ENCODE assay signal across 19 cellular contexts in the genomic region with DNA sequence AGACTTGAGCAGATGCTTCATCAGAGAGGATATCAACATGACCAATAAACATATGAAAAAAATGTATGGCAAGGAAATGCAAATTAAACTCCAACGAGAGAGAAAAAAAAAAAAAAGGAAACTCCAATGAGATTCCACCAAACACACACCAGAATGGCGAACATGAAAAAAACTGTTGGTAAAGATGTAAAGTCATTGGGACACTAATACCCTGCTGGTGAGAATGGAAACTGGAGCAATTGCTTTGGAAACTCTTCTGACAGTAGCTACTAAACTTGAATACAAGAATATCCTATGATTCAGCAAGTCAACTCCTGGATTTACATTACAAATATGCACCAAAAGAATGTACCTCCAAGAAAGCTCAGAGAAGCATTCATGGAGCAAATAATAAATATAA.
A peak's percentile ranks its signal among the peaks of the same experiment; 100 is the strongest.
DNase-seq lines count a peak whose midpoint lies in the region; ATAC-seq and TF ChIP-seq lines count a peak whose summit lies in the region.
"Had no signal": no experiment of that assay in that cellular context is flagged by ENCODE, and none has a peak within 500 bp of the region (broad histone marks: within the 10 kb centered on the region; RNA-seq: fewer than 3 reads in every experiment).

No MANE protein-coding gene starts in this region.

- intact Hi-C loops in lower lobe of right lung (cut with DNase I) = no loop called here

- H3K4me1 ChIP-seq in GM23248 (ENCODE audit: insufficient read depth) = no peaks in the 10 kb centered on the region
- H3K4me1 ChIP-seq in SJCRH30 = peaks cover 36% of the 10 kb centered on the region
- no peaks in the 10 kb centered on the region for H3K4me1 ChIP-seq in lower lobe of right lung

- no peak for ATAC-seq in lower lobe of right lung
- ATAC-seq in stimulated activated naive CD8-positive, alpha-beta T cell treated with anti-CD3 and anti-CD28 coated beads, Interleukin-15, Interleukin-2, amounts not matched to agents 100 U/mL and 50 U/mL, for 24 hours = no peak
- ATAC-seq: GM12878 had no signal

- H3K9me3 ChIP-seq in GM23248 (ENCODE audit: low read depth) (no peaks in the 10 kb centered on the region), SJCRH30 (replicated peaks) (no peaks in the 10 kb centered on the region), lower lobe of right lung (no peaks in the 10 kb centered on the region)
- H3K9me3 ChIP-seq: BLaER1 treated with 17β-estradiol and CSF1 and Interleukin-3, amounts not matched to agents 10 nM and 100 nM had no signal

- 55% methylated on average over 2 of the region's 2 CpGs for WGBS in GM23248 (ENCODE audit: low coverage in 1 of 2, low lambda C conversion rate in 2 of 2, missing lambda C conversion rate in 2 of 2), 2 experiments

- no peaks in the 10 kb centered on the region for H3F3A ChIP-seq in GM23248 (ENCODE audit: insufficient read depth)

- H3K27ac Mint-ChIP-seq in progenitor cell of endocrine pancreas = no peak overlapping the region
- H3K27ac Mint-ChIP-seq: IgD-negative memory B cell had no signal

- H3K36me3 ChIP-seq in GM23248 (ENCODE audit: low read depth) (no peaks in the 10 kb centered on the region), SJCRH30 (no peaks in the 10 kb centered on the region), lower lobe of right lung (no peaks in the 10 kb centered on the region)
- H3K36me3 ChIP-seq: BLaER1 treated with 17β-estradiol and CSF1 and Interleukin-3, amounts not matched to agents 10 nM and 100 nM had no signal

- no peak overlapping the region for H2AFZ ChIP-seq in GM23248

- in situ Hi-C loops in GM23248 (cut with MboI) = no loop called here

- no peaks in the 10 kb centered on the region for H3K27me3 ChIP-seq in GM23248 (replicated peaks; ENCODE audit: insufficient read depth)
- no peaks in the 10 kb centered on the region for H3K27me3 ChIP-seq in SJCRH30
- no peaks in the 10 kb centered on the region for H3K27me3 ChIP-seq in lower lobe of right lung (ENCODE audit: low read depth)
- H3K27me3 ChIP-seq: BLaER1 treated with 17β-estradiol and CSF1 and Interleukin-3, amounts not matched to agents 10 nM and 100 nM had no signal

- H3K27ac ChIP-seq in GM23248 = no peak overlapping the region
- H3K27ac ChIP-seq in SJCRH30 = peak overlapping the region; percentile 11; the same call in 1 of the 2 replicates
- no peak overlapping the region for H3K27ac ChIP-seq in lower lobe of right lung
- H3K27ac ChIP-seq: BLaER1 treated with 17β-estradiol and CSF1 and Interleukin-3, amounts not matched to agents 10 nM and 100 nM; RWPE1 had no signal

- no peak overlapping the region for H3K9ac ChIP-seq in GM23248
- H3K9ac ChIP-seq: BLaER1 treated with 17β-estradiol and CSF1 and Interleukin-3, amounts not matched to agents 10 nM and 100 nM had no signal

- H3K4me1 Mint-ChIP-seq in progenitor cell of endocrine pancreas (ENCODE audit: low read depth) = peaks cover 9% of the 10 kb centered on the region

- TF ChIP-seq CTCF in epithelial cell of esophagus (IDR thresholded peaks at IDR 0.05; ENCODE audit: insufficient read depth, low read depth, low read length, missing control alignments) (peak; percentile 19), progenitor cell of endocrine pancreas (IDR thresholded peaks at IDR 0.05; ENCODE audit: unreplicated experiment) (peak; percentile 17), lower lobe of right lung (IDR thresholded peaks at IDR 0.05) (no peak)

- H3K4me3 Mint-ChIP-seq in progenitor cell of endocrine pancreas (ENCODE audit: low read depth) = no peak overlapping the region
- H3K4me3 Mint-ChIP-seq: IgD-negative memory B cell had no signal

- no peaks in the 10 kb centered on the region for H3K79me2 ChIP-seq in GM23248 (ENCODE audit: insufficient read depth)

- H4K20me1 ChIP-seq in GM23248 (ENCODE audit: insufficient read depth) = no peaks in the 10 kb centered on the region
- H4K20me1 ChIP-seq: BLaER1 treated with 17β-estradiol and CSF1 and Interleukin-3, amounts not matched to agents 10 nM and 100 nM had no signal

- peak; percentile 21 for DNase-seq in GM23248
- DNase-seq in SJCRH30 = no peak
- DNase-seq in epithelial cell of esophagus (ENCODE audit: low read depth) = no peak
- DNase-seq in progenitor cell of endocrine pancreas (ENCODE audit: low spot score, unreplicated experiment) = no peak
- no peak for DNase-seq in lower lobe of right lung
- no peak for DNase-seq in HuH-7 (ENCODE audit: low spot score)
- no peak for DNase-seq in stimulated activated naive CD8-positive, alpha-beta T cell treated with anti-CD3 and anti-CD28 coated beads, Interleukin-15, Interleukin-2, amounts not matched to agents 100 U/mL and 50 U/mL, for 24 hours
- no peak for DNase-seq in NCI-H2171 (lab: John Stamatoyannopoulos, UW)
- DNase-seq: DND-41, GDM1, GOT3, NCI-H1417, NCI-H187 treated with DMSO at 0.1 percent for 48 hours, NCI-H446, NCI-H69 had no signal

- H3K4me3 ChIP-seq in GM23248 (no peak overlapping the region), SJCRH30 (no peak overlapping the region), epithelial cell of esophagus (ENCODE audit: low read length) (no peak overlapping the region), lower lobe of right lung (no peak overlapping the region)
- H3K4me3 ChIP-seq: BLaER1 treated with 17β-estradiol and CSF1 and Interleukin-3, amounts not matched to agents 10 nM and 100 nM; GM12878 had no signal

- H3K9me3 Mint-ChIP-seq in progenitor cell of endocrine pancreas (ENCODE audit: low read depth) = no peaks in the 10 kb centered on the region

- no peaks in the 10 kb centered on the region for H3K9me2 ChIP-seq in GM23248 (ENCODE audit: insufficient read depth)

- no peaks in the 10 kb centered on the region for H3K36me3 Mint-ChIP-seq in progenitor cell of endocrine pancreas (ENCODE audit: insufficient read depth)

- peaks cover 10% of the 10 kb centered on the region for H3K27me3 Mint-ChIP-seq in progenitor cell of endocrine pancreas

- H3K4me2 ChIP-seq in GM23248 (ENCODE audit: unreplicated experiment) = no peak overlapping the region
- H3K4me2 ChIP-seq: BLaER1 treated with 17β-estradiol and CSF1 and Interleukin-3, amounts not matched to agents 10 nM and 100 nM had no signal
